ENCODE assay signal across 4 cellular contexts in the genomic region with DNA sequence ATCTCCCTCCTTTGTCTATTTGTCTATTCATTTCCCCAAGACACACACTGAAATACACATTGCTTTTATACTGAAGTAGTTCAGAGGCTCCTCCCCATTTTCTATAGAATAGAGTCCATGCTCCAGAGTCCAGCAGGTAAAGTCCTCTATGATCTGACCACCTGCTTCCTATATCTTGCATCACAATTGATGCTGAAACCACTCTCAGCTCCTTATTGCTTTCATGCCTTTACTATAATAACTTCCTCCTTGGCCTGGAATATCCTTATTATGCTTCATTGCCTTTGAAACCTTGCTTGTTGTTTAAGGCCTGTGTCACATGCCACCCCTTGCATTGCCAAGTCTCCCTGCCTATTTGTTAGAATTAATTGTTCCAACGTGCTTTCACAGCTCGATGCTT. TPM values are rescaled to one million over a fixed set of nuclear protein-coding genes. Genes with fewer than 3 reads are reported as not detected.
"Had no signal": no experiment of that assay in that cellular context is flagged by ENCODE, and none has a peak within 500 bp of the region (broad histone marks: within the 10 kb centered on the region; RNA-seq: fewer than 3 reads in every experiment).

No MANE protein-coding gene starts in this region.

- ATAC-seq: GM12878 had no signal

- DNase-seq: GDM1, GF-D8 had no signal

- H3K4me3 ChIP-seq: GM12878 had no signal

RNA-seq across cellular contexts. Expression of gene OR6Q1, which starts 12.6 kb away (rescaled TPM):
- total RNA-seq: G401, GM12878 had no signal
- polyA plus RNA-seq: GM12878 had no signal

RNA-seq across cellular contexts. Expression of gene OR9Q1, which starts 19.7 kb away (rescaled TPM):
- total RNA-seq: G401, GM12878 had no signal
- polyA plus RNA-seq: GM12878 had no signal
